ENCODE assay signal across 1 cellular context in the genomic region with DNA sequence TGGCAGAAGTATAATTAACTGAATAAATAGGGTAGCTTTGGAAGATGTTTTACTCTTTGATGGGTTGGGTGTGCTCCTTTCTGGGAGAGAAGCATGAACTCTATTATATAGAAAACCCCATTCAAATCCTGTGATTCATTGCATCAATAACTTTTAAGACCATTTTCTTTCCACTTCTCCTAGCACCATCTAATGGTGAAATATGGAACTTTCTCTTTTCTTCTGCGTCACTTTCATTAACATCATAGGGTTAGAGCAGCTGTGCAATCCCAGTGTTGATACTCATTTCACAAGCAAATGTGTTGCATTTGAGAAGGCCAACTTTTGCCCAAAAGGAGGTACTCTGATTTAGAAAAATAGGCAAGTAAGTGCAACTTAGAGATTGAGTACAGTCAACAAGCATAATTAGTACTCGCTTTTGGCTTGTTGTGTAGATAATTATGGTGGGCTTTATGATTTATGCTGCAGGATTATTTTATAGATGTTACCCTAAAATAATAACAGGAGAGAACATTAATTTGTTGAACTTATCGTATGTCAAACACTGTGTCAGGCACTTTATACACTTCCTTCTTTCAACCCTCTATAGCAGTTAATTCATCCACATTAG.
TF ChIP-seq lines count a peak whose summit lies in the region.

No MANE protein-coding gene starts in this region.

TF ChIP-seq in H1, 55 proteins besides CTCF, POLR2A, EP300 and RAD21:
- no peak for TF ChIP-seq SUZ12 (IDR thresholded peaks at IDR 0.05; ENCODE audit: low read length)
- TF ChIP-seq CHD2 (IDR thresholded peaks at IDR 0.05; ENCODE audit: low read length), result no peak
- no peak for TF ChIP-seq KDM4A (IDR thresholded peaks at IDR 0.05; ENCODE audit: low read depth, low read length, severe bottlenecking)
- no peak for TF ChIP-seq KDM1A (IDR thresholded peaks at IDR 0.05; ENCODE audit: borderline replicate concordance, low read length)
- no peak for TF ChIP-seq NRF1 (IDR thresholded peaks at IDR 0.05; ENCODE audit: low read depth, low read length)
- no peak for TF ChIP-seq GABPA (IDR thresholded peaks at IDR 0.05; ENCODE audit: borderline replicate concordance, insufficient read depth, low read length)
- TF ChIP-seq GTF2F1 (IDR thresholded peaks at IDR 0.05; ENCODE audit: borderline replicate concordance, low read depth, low read length), result no peak
- no peak for TF ChIP-seq KDM5A (IDR thresholded peaks at IDR 0.05; ENCODE audit: low read length)
- no peak for TF ChIP-seq RNF2 (IDR thresholded peaks at IDR 0.05; ENCODE audit: borderline replicate concordance, low read depth, low read length, missing control alignments, poor library complexity, severe bottlenecking)
- TF ChIP-seq, protein P1, sequence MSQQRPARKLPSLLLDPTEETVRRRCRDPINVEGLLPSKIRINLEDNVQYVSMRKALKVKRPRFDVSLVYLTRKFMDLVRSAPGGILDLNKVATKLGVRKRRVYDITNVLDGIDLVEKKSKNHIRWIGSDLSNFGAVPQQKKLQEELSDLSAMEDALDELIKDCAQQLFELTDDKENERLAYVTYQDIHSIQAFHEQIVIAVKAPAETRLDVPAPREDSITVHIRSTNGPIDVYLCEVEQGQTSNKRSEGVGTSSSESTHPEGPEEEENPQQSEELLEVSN (IDR thresholded peaks at IDR 0.05), result no peak
- no peak for TF ChIP-seq CHD1 (IDR thresholded peaks at IDR 0.05; ENCODE audit: low read depth, low read length)
- no peak for TF ChIP-seq ASH2L (IDR thresholded peaks at IDR 0.05; ENCODE audit: low read length)
- TF ChIP-seq, protein P2, sequence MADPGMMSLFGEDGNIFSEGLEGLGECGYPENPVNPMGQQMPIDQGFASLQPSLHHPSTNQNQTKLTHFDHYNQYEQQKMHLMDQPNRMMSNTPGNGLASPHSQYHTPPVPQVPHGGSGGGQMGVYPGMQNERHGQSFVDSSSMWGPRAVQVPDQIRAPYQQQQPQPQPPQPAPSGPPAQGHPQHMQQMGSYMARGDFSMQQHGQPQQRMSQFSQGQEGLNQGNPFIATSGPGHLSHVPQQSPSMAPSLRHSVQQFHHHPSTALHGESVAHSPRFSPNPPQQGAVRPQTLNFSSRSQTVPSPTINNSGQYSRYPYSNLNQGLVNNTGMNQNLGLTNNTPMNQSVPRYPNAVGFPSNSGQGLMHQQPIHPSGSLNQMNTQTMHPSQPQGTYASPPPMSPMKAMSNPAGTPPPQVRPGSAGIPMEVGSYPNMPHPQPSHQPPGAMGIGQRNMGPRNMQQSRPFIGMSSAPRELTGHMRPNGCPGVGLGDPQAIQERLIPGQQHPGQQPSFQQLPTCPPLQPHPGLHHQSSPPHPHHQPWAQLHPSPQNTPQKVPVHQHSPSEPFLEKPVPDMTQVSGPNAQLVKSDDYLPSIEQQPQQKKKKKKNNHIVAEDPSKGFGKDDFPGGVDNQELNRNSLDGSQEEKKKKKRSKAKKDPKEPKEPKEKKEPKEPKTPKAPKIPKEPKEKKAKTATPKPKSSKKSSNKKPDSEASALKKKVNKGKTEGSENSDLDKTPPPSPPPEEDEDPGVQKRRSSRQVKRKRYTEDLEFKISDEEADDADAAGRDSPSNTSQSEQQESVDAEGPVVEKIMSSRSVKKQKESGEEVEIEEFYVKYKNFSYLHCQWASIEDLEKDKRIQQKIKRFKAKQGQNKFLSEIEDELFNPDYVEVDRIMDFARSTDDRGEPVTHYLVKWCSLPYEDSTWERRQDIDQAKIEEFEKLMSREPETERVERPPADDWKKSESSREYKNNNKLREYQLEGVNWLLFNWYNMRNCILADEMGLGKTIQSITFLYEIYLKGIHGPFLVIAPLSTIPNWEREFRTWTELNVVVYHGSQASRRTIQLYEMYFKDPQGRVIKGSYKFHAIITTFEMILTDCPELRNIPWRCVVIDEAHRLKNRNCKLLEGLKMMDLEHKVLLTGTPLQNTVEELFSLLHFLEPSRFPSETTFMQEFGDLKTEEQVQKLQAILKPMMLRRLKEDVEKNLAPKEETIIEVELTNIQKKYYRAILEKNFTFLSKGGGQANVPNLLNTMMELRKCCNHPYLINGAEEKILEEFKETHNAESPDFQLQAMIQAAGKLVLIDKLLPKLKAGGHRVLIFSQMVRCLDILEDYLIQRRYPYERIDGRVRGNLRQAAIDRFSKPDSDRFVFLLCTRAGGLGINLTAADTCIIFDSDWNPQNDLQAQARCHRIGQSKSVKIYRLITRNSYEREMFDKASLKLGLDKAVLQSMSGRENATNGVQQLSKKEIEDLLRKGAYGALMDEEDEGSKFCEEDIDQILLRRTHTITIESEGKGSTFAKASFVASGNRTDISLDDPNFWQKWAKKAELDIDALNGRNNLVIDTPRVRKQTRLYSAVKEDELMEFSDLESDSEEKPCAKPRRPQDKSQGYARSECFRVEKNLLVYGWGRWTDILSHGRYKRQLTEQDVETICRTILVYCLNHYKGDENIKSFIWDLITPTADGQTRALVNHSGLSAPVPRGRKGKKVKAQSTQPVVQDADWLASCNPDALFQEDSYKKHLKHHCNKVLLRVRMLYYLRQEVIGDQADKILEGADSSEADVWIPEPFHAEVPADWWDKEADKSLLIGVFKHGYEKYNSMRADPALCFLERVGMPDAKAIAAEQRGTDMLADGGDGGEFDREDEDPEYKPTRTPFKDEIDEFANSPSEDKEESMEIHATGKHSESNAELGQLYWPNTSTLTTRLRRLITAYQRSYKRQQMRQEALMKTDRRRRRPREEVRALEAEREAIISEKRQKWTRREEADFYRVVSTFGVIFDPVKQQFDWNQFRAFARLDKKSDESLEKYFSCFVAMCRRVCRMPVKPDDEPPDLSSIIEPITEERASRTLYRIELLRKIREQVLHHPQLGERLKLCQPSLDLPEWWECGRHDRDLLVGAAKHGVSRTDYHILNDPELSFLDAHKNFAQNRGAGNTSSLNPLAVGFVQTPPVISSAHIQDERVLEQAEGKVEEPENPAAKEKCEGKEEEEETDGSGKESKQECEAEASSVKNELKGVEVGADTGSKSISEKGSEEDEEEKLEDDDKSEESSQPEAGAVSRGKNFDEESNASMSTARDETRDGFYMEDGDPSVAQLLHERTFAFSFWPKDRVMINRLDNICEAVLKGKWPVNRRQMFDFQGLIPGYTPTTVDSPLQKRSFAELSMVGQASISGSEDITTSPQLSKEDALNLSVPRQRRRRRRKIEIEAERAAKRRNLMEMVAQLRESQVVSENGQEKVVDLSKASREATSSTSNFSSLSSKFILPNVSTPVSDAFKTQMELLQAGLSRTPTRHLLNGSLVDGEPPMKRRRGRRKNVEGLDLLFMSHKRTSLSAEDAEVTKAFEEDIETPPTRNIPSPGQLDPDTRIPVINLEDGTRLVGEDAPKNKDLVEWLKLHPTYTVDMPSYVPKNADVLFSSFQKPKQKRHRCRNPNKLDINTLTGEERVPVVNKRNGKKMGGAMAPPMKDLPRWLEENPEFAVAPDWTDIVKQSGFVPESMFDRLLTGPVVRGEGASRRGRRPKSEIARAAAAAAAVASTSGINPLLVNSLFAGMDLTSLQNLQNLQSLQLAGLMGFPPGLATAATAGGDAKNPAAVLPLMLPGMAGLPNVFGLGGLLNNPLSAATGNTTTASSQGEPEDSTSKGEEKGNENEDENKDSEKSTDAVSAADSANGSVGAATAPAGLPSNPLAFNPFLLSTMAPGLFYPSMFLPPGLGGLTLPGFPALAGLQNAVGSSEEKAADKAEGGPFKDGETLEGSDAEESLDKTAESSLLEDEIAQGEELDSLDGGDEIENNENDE (IDR thresholded peaks at IDR 0.05; ENCODE audit: insufficient replicate concordance, low read length), result no peak
- TF ChIP-seq POLR2AphosphoS5 (IDR thresholded peaks at IDR 0.05; ENCODE audit: low read depth, low read length), result no peak
- TF ChIP-seq SP4 (IDR thresholded peaks at IDR 0.05; ENCODE audit: low read length), result no peak
- TF ChIP-seq SP2 (IDR thresholded peaks at IDR 0.05; ENCODE audit: low read length), result no peak
- no peak for TF ChIP-seq PHF8 (conservative IDR thresholded peaks at IDR 0.05; ENCODE audit: low read depth, low read length)
- TF ChIP-seq TBP (IDR thresholded peaks at IDR 0.05; ENCODE audit: low read depth, low read length), result no peak
